8 cellular contexts compared by ENCODE assay signal in the genomic region with DNA sequence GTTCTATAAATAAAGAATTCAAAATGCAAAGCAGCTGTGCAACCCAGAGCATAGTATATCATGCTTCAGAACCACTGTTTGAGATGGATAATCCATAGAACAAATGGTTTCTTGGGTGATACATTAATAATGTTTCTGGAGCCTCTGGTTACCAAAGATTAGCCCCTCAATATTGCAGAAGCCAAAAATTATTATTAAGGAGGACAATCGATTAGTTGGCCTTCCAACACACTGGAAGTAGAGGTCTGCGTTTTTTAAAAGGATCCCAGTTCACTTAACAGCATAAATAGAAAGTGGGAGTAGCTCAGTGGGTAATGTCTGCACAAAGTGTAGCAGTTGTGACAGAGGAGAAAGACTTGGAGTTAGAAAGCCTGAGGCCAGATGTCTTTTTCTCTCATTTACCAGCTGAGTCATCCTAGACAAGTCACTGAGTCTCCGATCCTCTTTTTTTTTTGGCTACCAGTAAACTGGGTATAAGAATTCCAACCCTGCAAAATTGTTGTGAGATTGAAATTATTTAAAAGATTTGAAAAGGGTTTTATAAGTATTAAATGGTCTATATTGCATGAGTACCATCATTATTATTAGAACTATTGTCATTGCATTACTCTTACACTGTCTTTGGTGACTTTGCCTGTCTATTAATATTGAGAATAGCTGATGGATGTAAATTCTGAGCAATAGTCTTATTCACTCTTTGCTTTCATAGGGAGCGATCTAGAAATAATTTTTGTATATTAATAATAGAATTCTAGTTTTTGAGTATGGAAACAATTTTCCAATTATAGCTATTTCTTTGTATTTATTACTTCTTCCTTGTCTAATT.
DNase-seq lines count a peak whose midpoint lies in the region; ATAC-seq and TF ChIP-seq lines count a peak whose summit lies in the region.

No MANE protein-coding gene starts in this region.

- H3K36me3 Mint-ChIP-seq in HFFc6 (ENCODE audit: low read depth) = peaks cover 32% of the 10 kb centered on the region
- H3K36me3 Mint-ChIP-seq in stimulated activated memory B cell treated with anti-CD40 and anti-IgM and Interleukin-4, amounts not matched to agents 10 μg/mL and 1 μg/mL and 100 μg/mL, for 72 hours = peaks cover 82% of the 10 kb centered on the region

- TF ChIP-seq CTCF in HFFc6 (IDR thresholded peaks at IDR 0.05) (no peak), ovary (IDR thresholded peaks at IDR 0.05) (no peak)

- H3K4me1 ChIP-seq in ovary (ENCODE audit: insufficient read depth) = peaks cover 3% of the 10 kb centered on the region

- no peak for TF ChIP-seq EP300 in ovary (IDR thresholded peaks at IDR 0.05)

- H3K4me3 ChIP-seq in ovary = no peak overlapping the region

- H3K4me1 Mint-ChIP-seq in HFFc6 (ENCODE audit: low read depth) = peaks cover 67% of the 10 kb centered on the region
- peaks cover 71% of the 10 kb centered on the region for H3K4me1 Mint-ChIP-seq in stimulated activated memory B cell treated with anti-CD40 and anti-IgM and Interleukin-4, amounts not matched to agents 10 μg/mL and 1 μg/mL and 100 μg/mL, for 72 hours

- H3K4me3 Mint-ChIP-seq in HFFc6 = peak overlapping the region; percentile 84
- no peak overlapping the region for H3K4me3 Mint-ChIP-seq in stimulated activated memory B cell treated with anti-CD40 and anti-IgM and Interleukin-4, amounts not matched to agents 10 μg/mL and 1 μg/mL and 100 μg/mL, for 72 hours

- TF ChIP-seq POLR2A in ovary (IDR thresholded peaks at IDR 0.05) = no peak

- WGBS in ovary, 3 donors = 57 to 70% (median 57%) methylated on average over 4 of the region's 4 CpGs

- DNase-seq in HFFc6 = peak; percentile 86
- DNase-seq in NCI-H226 = peak; percentile 48
- no peak for DNase-seq in NCI-H2029 (lab: John Stamatoyannopoulos, UW)
- no peak for DNase-seq in ovary
- no peak for DNase-seq in stimulated activated naive CD4-positive, alpha-beta T cell treated with Interleukin-2 at 50 U/mL for 16 hours (lab: John Stamatoyannopoulos, UW)

- ATAC-seq in GM18502 (IDR thresholded peaks at IDR 0.05; ENCODE audit: poor library complexity, unreplicated experiment) (peak; percentile 90), esophagus mucosa (peak; percentile 70)
- peak; percentile 65 for ATAC-seq in stimulated activated memory B cell treated with anti-CD40 and anti-IgM and Interleukin-4, amounts not matched to agents 10 μg/mL and 1 μg/mL and 100 μg/mL, for 72 hours

- no peaks in the 10 kb centered on the region; the same call in 1 of the 2 replicates for H3K27me3 Mint-ChIP-seq in HFFc6 (ENCODE audit: insufficient read depth)
- H3K27me3 Mint-ChIP-seq in stimulated activated memory B cell treated with anti-CD40 and anti-IgM and Interleukin-4, amounts not matched to agents 10 μg/mL and 1 μg/mL and 100 μg/mL, for 72 hours = no peaks in the 10 kb centered on the region

- no peak overlapping the region for H3K27ac ChIP-seq in ovary

- peak overlapping the region; percentile 88 for H3K27ac Mint-ChIP-seq in HFFc6
- peak overlapping the region; percentile 86 for H3K27ac Mint-ChIP-seq in stimulated activated memory B cell treated with anti-CD40 and anti-IgM and Interleukin-4, amounts not matched to agents 10 μg/mL and 1 μg/mL and 100 μg/mL, for 72 hours

- H3K36me3 ChIP-seq in ovary = no peaks in the 10 kb centered on the region

- intact Hi-C loops in ovary (cut with DNase I) = no loop called here

- no peaks in the 10 kb centered on the region for H3K9me3 Mint-ChIP-seq in HFFc6
- peaks cover 3% of the 10 kb centered on the region for H3K9me3 Mint-ChIP-seq in stimulated activated memory B cell treated with anti-CD40 and anti-IgM and Interleukin-4, amounts not matched to agents 10 μg/mL and 1 μg/mL and 100 μg/mL, for 72 hours

- H3K9me3 ChIP-seq in ovary = no peaks in the 10 kb centered on the region

- no peaks in the 10 kb centered on the region for H3K27me3 ChIP-seq in ovary

Comparison
In these comparisons a context has a peak if more than half of its experiments do, and no peak if none do; other contexts are left out.
1. DNase-seq: peak in HFFc6 (single experiment) and NCI-H226 (single experiment); none in NCI-H2029 (single experiment), ovary (0 of 5) and stimulated activated naive CD4-positive, alpha-beta T cell treated with Interleukin-2 at 50 U/mL for 16 hours (single experiment).
2. Peak in every context shown above with its lines, with median percentiles within 50 percentile points of each other: ATAC-seq.